Comparison of ENCODE assay signal across 20 cellular contexts in genomic region chr6:2828629-2829028, GRCh38. TPM values are rescaled to one million over a fixed set of nuclear protein-coding genes. Genes with fewer than 3 reads are reported as not detected.
A peak's percentile ranks its signal among the peaks of the same experiment; 100 is the strongest.
DNase-seq lines count a peak whose midpoint lies in the region; ATAC-seq, FAIRE-seq and TF ChIP-seq lines count a peak whose summit lies in the region.
"Had no signal": no experiment of that assay in that cellular context is flagged by ENCODE, and none has a peak within 500 bp of the region (broad histone marks: within the 10 kb centered on the region; RNA-seq: fewer than 3 reads in every experiment).

No MANE protein-coding gene starts in this region.

- H2AFZ ChIP-seq in HepG2 (ENCODE audit: low read length) (no peak overlapping the region), keratinocyte (ENCODE audit: control insufficient read depth, low read length) (no peak overlapping the region)

- CTCF ChIA-PET in HepG2 (lab: Yijun Ruan, JAX; ENCODE audit: low intra/inter-chr PET ratio, low total read pairs), result no interaction called here

- no peak overlapping the region for H3K27ac ChIP-seq in HepG2 (ENCODE audit: extremely low read length, insufficient read depth, low read length)
- no peak overlapping the region for H3K27ac ChIP-seq in right lobe of liver
- no peak overlapping the region for H3K27ac ChIP-seq in colonic mucosa
- H3K27ac ChIP-seq in keratinocyte (ENCODE audit: control insufficient read depth, insufficient read depth, low read length), result no peak overlapping the region

- 88% methylated on average over 4 of the region's 4 CpGs for WGBS in HepG2 (ENCODE audit: low lambda C conversion rate)
- 71% methylated on average over 3 of the region's 4 CpGs for WGBS in right lobe of liver (ENCODE audit: insufficient coverage, low coverage, low lambda C conversion rate, missing lambda C conversion rate)

- ATAC-seq in HepG2 (no peak), right lobe of liver (no peak), HG03565 (IDR thresholded peaks at IDR 0.05; ENCODE audit: unreplicated experiment) (no peak)
- ATAC-seq: GM12878 had no signal

- no peak overlapping the region for H3K9ac ChIP-seq in HepG2 (ENCODE audit: insufficient read depth, low read depth, low read length)
- H3K9ac ChIP-seq in colonic mucosa (ENCODE audit: low read depth in 2 of 2, low read length in 2 of 2), result no peak overlapping the region
- no peak overlapping the region for H3K9ac ChIP-seq in keratinocyte (ENCODE audit: control insufficient read depth, extremely low read depth, insufficient read depth, low read length)

- POLR2A ChIA-PET in HepG2 (lab: Yijun Ruan, JAX), result interaction anchor here (0.7 to 1.7 kb wide), 3 partner anchors 11 to 162 kb away, joined by 3 to 8 read pairs (median 5); partner anchors contain the start of gene SERPINB1

- H3K79me2 ChIP-seq in HepG2 (ENCODE audit: insufficient read depth, low read length), result no peaks in the 10 kb centered on the region
- H3K79me2 ChIP-seq in keratinocyte (ENCODE audit: control insufficient read depth, insufficient read depth, low read length), result no peaks in the 10 kb centered on the region

- H3K9me3 ChIP-seq in HepG2 (ENCODE audit: low read length) (no peaks in the 10 kb centered on the region), right lobe of liver (no peaks in the 10 kb centered on the region), colonic mucosa (no peaks in the 10 kb centered on the region), keratinocyte (ENCODE audit: control insufficient read depth, low read depth, low read length) (no peaks in the 10 kb centered on the region)
- H3K9me3 ChIP-seq: BE2C, HAP-1 had no signal

- BruUV-seq in HepG2 (replicated peaks; lab: Mats Ljungman, UMichigan), result no TSS peak

- H3K36me3 ChIP-seq in HepG2 (replicated peaks in 1 of 2; ENCODE audit: control insufficient read depth in 1 of 2, insufficient read depth in 2 of 2, low read length in 2 of 2) (peaks cover 0 to 3% of the 10 kb centered on the region in 2 experiments; a peak in 3 of 5 replicates), right lobe of liver (peaks cover 0 to 6% (median 4%) of the 10 kb centered on the region in 4 donors), colonic mucosa (no peaks in the 10 kb centered on the region), keratinocyte (ENCODE audit: control insufficient read depth in 2 of 2, extremely low read depth in 1 of 2, insufficient read depth in 2 of 2, low read length in 2 of 2) (peaks cover 0 to 1% of the 10 kb centered on the region in 2 experiments)
- H3K36me3 ChIP-seq: BE2C, HAP-1 had no signal

- FAIRE-seq in HepG2 (lab: Jason Lieb, UNC) (no peak), keratinocyte (lab: Jason Lieb, UNC) (peak; percentile 32)
- FAIRE-seq: GM12878, GM19239, HTR-8/SVneo had no signal

- intact Hi-C loops in HepG2 (cut with micrococcal nuclease; ENCODE audit: unreplicated experiment) (no loop called here), right lobe of liver (cut with DNase I) (no loop called here), colonic mucosa (cut with DNase I) (no loop called here)

- H3K4me1 ChIP-seq in HepG2 (ENCODE audit: insufficient read depth, low read length) (peaks cover 8% of the 10 kb centered on the region), right lobe of liver (no peaks in the 10 kb centered on the region), colonic mucosa (no peaks in the 10 kb centered on the region), keratinocyte (ENCODE audit: control insufficient read depth, extremely low read depth, insufficient read depth, low read length) (peaks cover 2% of the 10 kb centered on the region)
- H3K4me1 ChIP-seq: BE2C, HAP-1 had no signal

- DNase-seq in HepG2 (ENCODE audit: low spot score), result no peak
- no peak for DNase-seq in right lobe of liver
- peak; percentile 11 for DNase-seq in colonic mucosa
- DNase-seq in keratinocyte (ENCODE audit: low read depth, low spot score), result no peak
- no peak for DNase-seq in T-helper 2 cell
- DNase-seq: BE2C; C1 segment of cervical spinal cord; CD4-positive, CD25-positive, alpha-beta regulatory T cell; CD8-positive, alpha-beta memory T cell; COR-L47; DMS 273 treated with DMSO at 0.1 percent for 48 hours; DMS53; DND-41; EL had no signal

- H4K20me1 ChIP-seq in HepG2 (ENCODE audit: insufficient read depth, low read length), result no peaks in the 10 kb centered on the region
- H4K20me1 ChIP-seq in keratinocyte (ENCODE audit: control insufficient read depth, extremely low read depth, insufficient read depth, low read length), result no peaks in the 10 kb centered on the region

- H3K9me1 ChIP-seq in keratinocyte (ENCODE audit: control insufficient read depth, extremely low read depth, insufficient read depth, low read length), result no peaks in the 10 kb centered on the region

- no peaks in the 10 kb centered on the region for H3K27me3 ChIP-seq in HepG2 (ENCODE audit: control insufficient read depth in 1 of 2, insufficient read depth in 2 of 2, low read length in 2 of 2)
- H3K27me3 ChIP-seq in right lobe of liver, result no peaks in the 10 kb centered on the region
- no peaks in the 10 kb centered on the region for H3K27me3 ChIP-seq in colonic mucosa
- H3K27me3 ChIP-seq in keratinocyte (ENCODE audit: control insufficient read depth, extremely low read depth, insufficient read depth, low read length), result no peaks in the 10 kb centered on the region
- H3K27me3 ChIP-seq: BE2C had no signal

- dilution Hi-C loops in keratinocyte (cut with MboI; ENCODE audit: extremely low pct_ligation_motif_present, low sequenced_read_pairs), result no loop called here

- no peak overlapping the region for H3K4me2 ChIP-seq in HepG2 (ENCODE audit: low read depth, low read length)
- H3K4me2 ChIP-seq in keratinocyte (ENCODE audit: control insufficient read depth, extremely low read depth, insufficient read depth, low read depth, low read length), result no peak overlapping the region

- no peak for TF ChIP-seq EP300 in HepG2 (IDR thresholded peaks at IDR 0.05; ENCODE audit: low read depth in 2 of 2, low read length in 2 of 2)
- no peak for TF ChIP-seq EP300 in HepG2 (CRISPR knock-in tag; IDR thresholded peaks at IDR 0.05; ENCODE audit: borderline replicate concordance)

- no peak for TF ChIP-seq RAD21 in HepG2 (CRISPR knock-in tag; IDR thresholded peaks at IDR 0.05)

- H3K4me3 ChIP-seq in HepG2 (replicated peaks in 1 of 3; ENCODE audit: insufficient read depth in 1 of 3, low read depth in 2 of 3, low read length in 3 of 3), result no peak overlapping the region
- H3K4me3 ChIP-seq in right lobe of liver, result no peak overlapping the region
- H3K4me3 ChIP-seq in colonic mucosa, result no peak overlapping the region
- H3K4me3 ChIP-seq in keratinocyte (ENCODE audit: control insufficient read depth in 2 of 3, extremely low read depth in 1 of 3, insufficient read depth in 2 of 3, low read depth in 1 of 3, low read length in 3 of 3), result no peak overlapping the region
- H3K4me3 ChIP-seq: GM12878, HAP-1 had no signal

- in situ Hi-C loops in HepG2 (cut with HindIII; ENCODE audit: extremely low pct_ligation_motif_present, low pct_unique_long_range_greater_than_20kb), result no loop called here

- TF ChIP-seq CTCF in HepG2 (CRISPR knock-in tag; IDR thresholded peaks at IDR 0.05) (no peak), right lobe of liver (IDR thresholded peaks at IDR 0.05) (no peak), colonic mucosa (IDR thresholded peaks at IDR 0.05) (no peak), keratinocyte (optimal IDR thresholded peaks at IDR 0.05 in 1 of 3, IDR thresholded peaks at IDR 0.05 in 1 of 3, conservative IDR thresholded peaks at IDR 0.05 in 1 of 3; ENCODE audit: extremely low read depth in 1 of 3, insufficient read depth in 2 of 3, low read length in 3 of 3) (no peak)

- TF ChIP-seq POLR2A in HepG2 (IDR thresholded peaks at IDR 0.05; ENCODE audit: insufficient read depth in 1 of 2, low read depth in 2 of 2, low read length in 2 of 2), result no peak
- no peak for TF ChIP-seq POLR2A in right lobe of liver (IDR thresholded peaks at IDR 0.05)

TF ChIP-seq in HepG2, 621 proteins besides CTCF, POLR2A, EP300 and RAD21 (continues in another document):
- TF ChIP-seq ATF7 (IDR thresholded peaks at IDR 0.05) (peak; percentile 83), ATF7 (CRISPR knock-in tag; IDR thresholded peaks at IDR 0.05) (no peak), CEBPB (IDR thresholded peaks at IDR 0.05; ENCODE audit: borderline replicate concordance, low read depth, low read length) (peak; percentile 73), SAP130 (CRISPR knock-in tag; IDR thresholded peaks at IDR 0.05; ENCODE audit: low read depth) (no peak)

RNA-seq across cellular contexts. Expression of gene SERPINB1, which starts 13.0 kb away (rescaled TPM):
- total RNA-seq in HepG2 (2016; rRNA removed; fragmentation: Illumina TruSeq; extraction: Trizol), result 41.4 and 60.1 TPM in 2 replicates
- 22.9 and 24.8 TPM in 2 replicates for total RNA-seq in HepG2 (2016; cell fraction: cytosol; rRNA removed; fragmentation: Illumina TruSeq; extraction: Trizol; ENCODE audit: low read depth)
- total RNA-seq in HepG2 (2016; cell fraction: insoluble cytoplasmic fraction; rRNA removed; fragmentation: Illumina TruSeq; extraction: Trizol), result 40.1 and 52.3 TPM in 2 replicates
- 38.4 and 42.1 TPM in 2 replicates for total RNA-seq in HepG2 (2016; cell fraction: membrane; rRNA removed; fragmentation: Illumina TruSeq; extraction: Trizol)
- 23.4 and 26.0 TPM in 2 replicates for total RNA-seq in HepG2 (2016; cell fraction: nucleus; rRNA removed; fragmentation: Illumina TruSeq; extraction: Trizol)
- polyA plus RNA-seq in HepG2 (2011; rRNA removed), result 48.7 and 60.5 TPM in 2 replicates
- polyA plus RNA-seq in HepG2 (2011; cell fraction: cytosol; rRNA removed), result 35.1 and 50.0 TPM in 2 replicates
- 16.6 and 20.7 TPM in 2 replicates for polyA plus RNA-seq in HepG2 (2011; cell fraction: nucleus; rRNA removed)
- polyA plus RNA-seq in HepG2 (2012), result 55.8 and 68.9 TPM in 2 replicates
- 37.2 and 40.1 TPM in 2 replicates for polyA plus RNA-seq in HepG2 (2016; cell fraction: cytosol; fragmentation: Illumina TruSeq; extraction: Trizol; ENCODE audit: low read depth)
- 67.5 and 71.1 TPM in 2 replicates for polyA plus RNA-seq in HepG2 (2016; cell fraction: insoluble cytoplasmic fraction; fragmentation: Illumina TruSeq; extraction: Trizol; ENCODE audit: low read depth)
- 42.6 and 44.3 TPM in 2 replicates for polyA plus RNA-seq in HepG2 (2016; cell fraction: membrane; fragmentation: Illumina TruSeq; extraction: Trizol; ENCODE audit: low read depth)
- 39.9 and 41.4 TPM in 2 replicates for polyA plus RNA-seq in HepG2 (2016; cell fraction: nucleus; fragmentation: Illumina TruSeq; extraction: Trizol; ENCODE audit: insufficient read depth, low read depth)
- 29.1 and 31.0 TPM in 2 replicates for polyA minus RNA-seq in HepG2 (2011; rRNA and poly(A)+ RNA removed; ENCODE audit: low replicate concordance)
- 46.4 and 51.7 TPM in 2 replicates for polyA minus RNA-seq in HepG2 (2011; cell fraction: cytosol; rRNA and poly(A)+ RNA removed)
- polyA minus RNA-seq in HepG2 (2011; cell fraction: nucleus; rRNA and poly(A)+ RNA removed), result 32.6 and 44.3 TPM in 2 replicates
- total RNA-seq in right lobe of liver, result 10 to 100 TPM in 5 of 6 experiments, 1 to 10 TPM in 1; 7.2 to 44.6 (median 25.2) TPM
- 100 to 1,000 TPM; 135 to 173 TPM for total RNA-seq in colonic mucosa
- polyA plus RNA-seq in keratinocyte, result 38.4 to 76.0 TPM (median 71.9 TPM) in 3 replicates
- polyA plus RNA-seq in keratinocyte (2011; ENCODE audit: low read depth), result 13.5 TPM
- polyA plus RNA-seq in keratinocyte (2011; cell fraction: cytosol; rRNA removed), result 46.9 and 80.2 TPM in 2 replicates
- polyA plus RNA-seq in keratinocyte (2011; cell fraction: nucleus; rRNA removed), result 31.5 and 46.9 TPM in 2 replicates
- 8.0 and 64.9 TPM in 2 replicates for polyA plus RNA-seq in keratinocyte (2012; ENCODE audit: low replicate concordance)
- polyA minus RNA-seq in keratinocyte, result 9.1 to 34.9 TPM (median 24.7 TPM) in 3 replicates
- polyA minus RNA-seq in keratinocyte (2011; cell fraction: cytosol; rRNA and poly(A)+ RNA removed), result 33.0 TPM
- 11.6 and 16.4 TPM in 2 replicates for polyA minus RNA-seq in keratinocyte (2011; cell fraction: nucleus; rRNA and poly(A)+ RNA removed)
- total RNA-seq: G401 had no signal
